Comparison of ENCODE assay signal across 2 cellular contexts in the genomic region with DNA sequence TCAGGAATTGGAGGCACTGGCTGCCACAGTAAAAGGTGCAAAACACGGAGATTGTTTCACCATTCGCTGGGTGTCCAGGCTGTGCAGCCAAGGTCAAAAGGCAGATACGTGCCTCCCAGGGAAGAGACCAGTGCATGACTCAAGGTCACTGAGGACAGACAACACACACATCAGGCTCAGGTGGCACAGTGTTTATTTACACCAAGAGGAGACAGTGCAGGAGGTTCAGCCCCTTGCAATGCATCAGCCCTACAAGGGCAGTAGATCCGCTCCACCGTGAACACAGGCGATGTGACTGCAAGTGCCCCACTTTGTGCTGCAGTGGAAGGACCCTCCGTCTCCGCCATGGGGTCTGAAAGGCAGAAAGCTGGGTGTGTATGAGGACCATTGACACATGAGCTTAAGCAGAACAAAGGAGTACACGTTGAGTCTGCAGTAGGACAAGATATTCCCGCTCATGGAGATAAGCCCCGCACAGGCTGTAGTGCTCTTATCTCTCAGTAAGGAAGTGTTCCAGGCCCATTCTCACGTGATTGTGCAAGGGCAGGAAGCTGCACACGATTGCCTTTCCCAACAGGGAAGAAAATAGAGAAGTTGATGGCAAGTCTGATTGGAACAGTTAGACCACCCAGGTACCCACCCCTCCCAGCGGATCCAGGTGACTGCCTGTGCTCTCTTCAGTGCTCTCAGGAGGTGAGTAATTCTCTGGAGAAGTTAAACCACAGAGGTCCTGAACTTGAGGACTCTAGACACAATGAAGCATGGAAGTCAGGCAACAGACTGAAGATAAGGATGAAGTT.
TF ChIP-seq lines count a peak whose summit lies in the region.

No MANE protein-coding gene starts in this region.

TF ChIP-seq in H1, 55 proteins besides CTCF, POLR2A, EP300 and RAD21:
- TF ChIP-seq FOSL1 (IDR thresholded peaks at IDR 0.05; ENCODE audit: insufficient read depth, low read depth, low read length): no peak
- TF ChIP-seq, protein P1, sequence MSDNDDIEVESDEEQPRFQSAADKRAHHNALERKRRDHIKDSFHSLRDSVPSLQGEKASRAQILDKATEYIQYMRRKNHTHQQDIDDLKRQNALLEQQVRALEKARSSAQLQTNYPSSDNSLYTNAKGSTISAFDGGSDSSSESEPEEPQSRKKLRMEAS (IDR thresholded peaks at IDR 0.05): no peak
- TF ChIP-seq NRF1 (IDR thresholded peaks at IDR 0.05; ENCODE audit: low read depth, low read length): no peak
- no peak for TF ChIP-seq BCL11A (IDR thresholded peaks at IDR 0.05; ENCODE audit: low read depth in 2 of 2, low read length in 2 of 2)
- no peak for TF ChIP-seq SP4 (IDR thresholded peaks at IDR 0.05; ENCODE audit: low read length)
- TF ChIP-seq SUZ12 (IDR thresholded peaks at IDR 0.05; ENCODE audit: low read length): no peak
- TF ChIP-seq, protein P2, sequence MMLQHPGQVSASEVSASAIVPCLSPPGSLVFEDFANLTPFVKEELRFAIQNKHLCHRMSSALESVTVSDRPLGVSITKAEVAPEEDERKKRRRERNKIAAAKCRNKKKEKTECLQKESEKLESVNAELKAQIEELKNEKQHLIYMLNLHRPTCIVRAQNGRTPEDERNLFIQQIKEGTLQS (IDR thresholded peaks at IDR 0.05; ENCODE audit: insufficient read depth, low read depth, low read length): no peak
- TF ChIP-seq, protein P3, sequence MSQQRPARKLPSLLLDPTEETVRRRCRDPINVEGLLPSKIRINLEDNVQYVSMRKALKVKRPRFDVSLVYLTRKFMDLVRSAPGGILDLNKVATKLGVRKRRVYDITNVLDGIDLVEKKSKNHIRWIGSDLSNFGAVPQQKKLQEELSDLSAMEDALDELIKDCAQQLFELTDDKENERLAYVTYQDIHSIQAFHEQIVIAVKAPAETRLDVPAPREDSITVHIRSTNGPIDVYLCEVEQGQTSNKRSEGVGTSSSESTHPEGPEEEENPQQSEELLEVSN (IDR thresholded peaks at IDR 0.05): no peak
- TF ChIP-seq SIRT6 (IDR thresholded peaks at IDR 0.05; ENCODE audit: low read length): no peak
- no peak for TF ChIP-seq SAP30 (IDR thresholded peaks at IDR 0.05; ENCODE audit: insufficient read depth, insufficient replicate concordance, low read length)
- no peak for TF ChIP-seq CEBPB (IDR thresholded peaks at IDR 0.05; ENCODE audit: low read depth, low read length)

TF ChIP-seq in HepG2, 621 proteins besides CTCF, POLR2A, EP300 and RAD21 (continues in another document):
- no peak for TF ChIP-seq ATF1 (CRISPR knock-in tag; IDR thresholded peaks at IDR 0.05)
- no peak for TF ChIP-seq NFIB (CRISPR knock-in tag; IDR thresholded peaks at IDR 0.05; ENCODE audit: borderline replicate concordance)
- TF ChIP-seq ZNF12 (CRISPR knock-in tag; IDR thresholded peaks at IDR 0.05): no peak
- TF ChIP-seq, protein P4, sequence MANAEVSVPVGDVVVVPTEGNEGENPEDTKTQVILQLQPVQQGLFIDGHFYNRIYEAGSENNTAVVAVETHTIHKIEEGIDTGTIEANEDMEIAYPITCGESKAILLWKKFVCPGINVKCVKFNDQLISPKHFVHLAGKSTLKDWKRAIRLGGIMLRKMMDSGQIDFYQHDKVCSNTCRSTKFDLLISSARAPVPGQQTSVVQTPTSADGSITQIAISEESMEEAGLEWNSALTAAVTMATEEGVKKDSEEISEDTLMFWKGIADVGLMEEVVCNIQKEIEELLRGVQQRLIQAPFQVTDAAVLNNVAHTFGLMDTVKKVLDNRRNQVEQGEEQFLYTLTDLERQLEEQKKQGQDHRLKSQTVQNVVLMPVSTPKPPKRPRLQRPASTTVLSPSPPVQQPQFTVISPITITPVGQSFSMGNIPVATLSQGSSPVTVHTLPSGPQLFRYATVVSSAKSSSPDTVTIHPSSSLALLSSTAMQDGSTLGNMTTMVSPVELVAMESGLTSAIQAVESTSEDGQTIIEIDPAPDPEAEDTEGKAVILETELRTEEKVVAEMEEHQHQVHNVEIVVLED (CRISPR knock-in tag; IDR thresholded peaks at IDR 0.05; ENCODE audit: borderline replicate concordance): peak; percentile 63; the same call in 1 of the 2 replicates
- TF ChIP-seq, protein P5, sequence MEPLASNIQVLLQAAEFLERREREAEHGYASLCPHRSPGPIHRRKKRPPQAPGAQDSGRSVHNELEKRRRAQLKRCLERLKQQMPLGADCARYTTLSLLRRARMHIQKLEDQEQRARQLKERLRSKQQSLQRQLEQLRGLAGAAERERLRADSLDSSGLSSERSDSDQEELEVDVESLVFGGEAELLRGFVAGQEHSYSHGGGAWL (CRISPR knock-in tag; IDR thresholded peaks at IDR 0.05): 0 out of 2 replicates have a peak, but pooled peaks have one; percentile 24
- peak; percentile 80; the same call in 1 of the 2 replicates for TF ChIP-seq ZNF430 (CRISPR knock-in tag; IDR thresholded peaks at IDR 0.05)
- no peak for TF ChIP-seq GTF3A (CRISPR knock-in tag; conservative IDR thresholded peaks at IDR 0.05)
- no peak for TF ChIP-seq ZSCAN20 (CRISPR knock-in tag; IDR thresholded peaks at IDR 0.05; ENCODE audit: borderline replicate concordance)
- peak; percentile 65; the same call in 1 of the 2 replicates for TF ChIP-seq KDM6A (CRISPR knock-in tag; IDR thresholded peaks at IDR 0.05; ENCODE audit: low read depth)
- TF ChIP-seq ZNF101 (CRISPR knock-in tag; IDR thresholded peaks at IDR 0.05; ENCODE audit: borderline replicate concordance, low read depth): no peak
- peak; percentile 79 for TF ChIP-seq MEF2D (CRISPR knock-in tag; IDR thresholded peaks at IDR 0.05)
- TF ChIP-seq ZNF501 (CRISPR knock-in tag; IDR thresholded peaks at IDR 0.05): peak; percentile 46; the same call in 1 of the 2 replicates
- TF ChIP-seq MED1 (CRISPR knock-in tag; IDR thresholded peaks at IDR 0.05): peak; percentile 94
- TF ChIP-seq, protein P6, sequence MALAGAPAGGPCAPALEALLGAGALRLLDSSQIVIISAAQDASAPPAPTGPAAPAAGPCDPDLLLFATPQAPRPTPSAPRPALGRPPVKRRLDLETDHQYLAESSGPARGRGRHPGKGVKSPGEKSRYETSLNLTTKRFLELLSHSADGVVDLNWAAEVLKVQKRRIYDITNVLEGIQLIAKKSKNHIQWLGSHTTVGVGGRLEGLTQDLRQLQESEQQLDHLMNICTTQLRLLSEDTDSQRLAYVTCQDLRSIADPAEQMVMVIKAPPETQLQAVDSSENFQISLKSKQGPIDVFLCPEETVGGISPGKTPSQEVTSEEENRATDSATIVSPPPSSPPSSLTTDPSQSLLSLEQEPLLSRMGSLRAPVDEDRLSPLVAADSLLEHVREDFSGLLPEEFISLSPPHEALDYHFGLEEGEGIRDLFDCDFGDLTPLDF (CRISPR knock-in tag; IDR thresholded peaks at IDR 0.05): no peak
- TF ChIP-seq, protein P7, sequence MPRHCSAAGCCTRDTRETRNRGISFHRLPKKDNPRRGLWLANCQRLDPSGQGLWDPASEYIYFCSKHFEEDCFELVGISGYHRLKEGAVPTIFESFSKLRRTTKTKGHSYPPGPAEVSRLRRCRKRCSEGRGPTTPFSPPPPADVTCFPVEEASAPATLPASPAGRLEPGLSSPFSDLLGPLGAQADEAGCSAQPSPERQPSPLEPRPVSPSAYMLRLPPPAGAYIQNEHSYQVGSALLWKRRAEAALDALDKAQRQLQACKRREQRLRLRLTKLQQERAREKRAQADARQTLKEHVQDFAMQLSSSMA (CRISPR knock-in tag; IDR thresholded peaks at IDR 0.05): peak; percentile 20; the same call in 1 of the 2 replicates
- TF ChIP-seq KDM5B (CRISPR knock-in tag; IDR thresholded peaks at IDR 0.05; ENCODE audit: borderline replicate concordance): peak; percentile 22; the same call in 1 of the 2 replicates
- TF ChIP-seq, protein P8, sequence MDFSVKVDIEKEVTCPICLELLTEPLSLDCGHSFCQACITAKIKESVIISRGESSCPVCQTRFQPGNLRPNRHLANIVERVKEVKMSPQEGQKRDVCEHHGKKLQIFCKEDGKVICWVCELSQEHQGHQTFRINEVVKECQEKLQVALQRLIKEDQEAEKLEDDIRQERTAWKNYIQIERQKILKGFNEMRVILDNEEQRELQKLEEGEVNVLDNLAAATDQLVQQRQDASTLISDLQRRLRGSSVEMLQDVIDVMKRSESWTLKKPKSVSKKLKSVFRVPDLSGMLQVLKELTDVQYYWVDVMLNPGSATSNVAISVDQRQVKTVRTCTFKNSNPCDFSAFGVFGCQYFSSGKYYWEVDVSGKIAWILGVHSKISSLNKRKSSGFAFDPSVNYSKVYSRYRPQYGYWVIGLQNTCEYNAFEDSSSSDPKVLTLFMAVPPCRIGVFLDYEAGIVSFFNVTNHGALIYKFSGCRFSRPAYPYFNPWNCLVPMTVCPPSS (IDR thresholded peaks at IDR 0.05): no peak
- no peak for TF ChIP-seq TEAD2 (CRISPR knock-in tag; IDR thresholded peaks at IDR 0.05)
- no peak for TF ChIP-seq PHF8 (CRISPR knock-in tag; IDR thresholded peaks at IDR 0.05)
- TF ChIP-seq, protein P9, sequence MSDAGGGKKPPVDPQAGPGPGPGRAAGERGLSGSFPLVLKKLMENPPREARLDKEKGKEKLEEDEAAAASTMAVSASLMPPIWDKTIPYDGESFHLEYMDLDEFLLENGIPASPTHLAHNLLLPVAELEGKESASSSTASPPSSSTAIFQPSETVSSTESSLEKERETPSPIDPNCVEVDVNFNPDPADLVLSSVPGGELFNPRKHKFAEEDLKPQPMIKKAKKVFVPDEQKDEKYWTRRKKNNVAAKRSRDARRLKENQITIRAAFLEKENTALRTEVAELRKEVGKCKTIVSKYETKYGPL (CRISPR knock-in tag; IDR thresholded peaks at IDR 0.05): no peak
- no peak for TF ChIP-seq KLF9 (CRISPR knock-in tag; IDR thresholded peaks at IDR 0.05; ENCODE audit: low read depth)
- no peak for TF ChIP-seq ZBTB1 (CRISPR knock-in tag; IDR thresholded peaks at IDR 0.05; ENCODE audit: borderline replicate concordance)
- TF ChIP-seq ZNF781 (CRISPR knock-in tag; IDR thresholded peaks at IDR 0.05; ENCODE audit: borderline replicate concordance, not compliant biosample characterization): no peak
- TF ChIP-seq ZNF343 (CRISPR knock-in tag; IDR thresholded peaks at IDR 0.05): no peak
- TF ChIP-seq NFKBIZ (CRISPR knock-in tag; IDR thresholded peaks at IDR 0.05): no peak
- TF ChIP-seq IRF2 (CRISPR knock-in tag; IDR thresholded peaks at IDR 0.05): peak; percentile 87
- TF ChIP-seq, protein P10, sequence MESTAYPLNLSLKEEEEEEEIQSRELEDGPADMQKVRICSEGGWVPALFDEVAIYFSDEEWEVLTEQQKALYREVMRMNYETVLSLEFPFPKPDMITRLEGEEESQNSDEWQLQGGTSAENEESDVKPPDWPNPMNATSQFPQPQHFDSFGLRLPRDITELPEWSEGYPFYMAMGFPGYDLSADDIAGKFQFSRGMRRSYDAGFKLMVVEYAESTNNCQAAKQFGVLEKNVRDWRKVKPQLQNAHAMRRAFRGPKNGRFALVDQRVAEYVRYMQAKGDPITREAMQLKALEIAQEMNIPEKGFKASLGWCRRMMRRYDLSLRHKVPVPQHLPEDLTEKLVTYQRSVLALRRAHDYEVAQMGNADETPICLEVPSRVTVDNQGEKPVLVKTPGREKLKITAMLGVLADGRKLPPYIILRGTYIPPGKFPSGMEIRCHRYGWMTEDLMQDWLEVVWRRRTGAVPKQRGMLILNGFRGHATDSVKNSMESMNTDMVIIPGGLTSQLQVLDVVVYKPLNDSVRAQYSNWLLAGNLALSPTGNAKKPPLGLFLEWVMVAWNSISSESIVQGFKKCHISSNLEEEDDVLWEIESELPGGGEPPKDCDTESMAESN (CRISPR knock-in tag; conservative IDR thresholded peaks at IDR 0.05): 0 out of 2 replicates have a peak, but pooled peaks have one; percentile 29
- no peak for TF ChIP-seq TOPORS (CRISPR knock-in tag; IDR thresholded peaks at IDR 0.05)
- TF ChIP-seq KLF16 (CRISPR knock-in tag; IDR thresholded peaks at IDR 0.05): peak in 1 of 2 experiments; percentile 46; a peak in 1 of 4 replicates
- peak; percentile 70 for TF ChIP-seq MEIS2 (CRISPR knock-in tag; IDR thresholded peaks at IDR 0.05)
- TF ChIP-seq TARDBP (CRISPR knock-in tag; IDR thresholded peaks at IDR 0.05): peak; percentile 91; the same call in 1 of the 2 replicates
- TF ChIP-seq, protein P11, sequence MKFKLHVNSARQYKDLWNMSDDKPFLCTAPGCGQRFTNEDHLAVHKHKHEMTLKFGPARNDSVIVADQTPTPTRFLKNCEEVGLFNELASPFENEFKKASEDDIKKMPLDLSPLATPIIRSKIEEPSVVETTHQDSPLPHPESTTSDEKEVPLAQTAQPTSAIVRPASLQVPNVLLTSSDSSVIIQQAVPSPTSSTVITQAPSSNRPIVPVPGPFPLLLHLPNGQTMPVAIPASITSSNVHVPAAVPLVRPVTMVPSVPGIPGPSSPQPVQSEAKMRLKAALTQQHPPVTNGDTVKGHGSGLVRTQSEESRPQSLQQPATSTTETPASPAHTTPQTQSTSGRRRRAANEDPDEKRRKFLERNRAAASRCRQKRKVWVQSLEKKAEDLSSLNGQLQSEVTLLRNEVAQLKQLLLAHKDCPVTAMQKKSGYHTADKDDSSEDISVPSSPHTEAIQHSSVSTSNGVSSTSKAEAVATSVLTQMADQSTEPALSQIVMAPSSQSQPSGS (CRISPR knock-in tag; IDR thresholded peaks at IDR 0.05): peak; percentile 67; the same call in 1 of the 2 replicates
- TF ChIP-seq MBNL3 (CRISPR knock-in tag; conservative IDR thresholded peaks at IDR 0.05): no peak
- no peak for TF ChIP-seq SMAD9 (CRISPR knock-in tag; IDR thresholded peaks at IDR 0.05)
- no peak for TF ChIP-seq ZNF891 (CRISPR knock-in tag; IDR thresholded peaks at IDR 0.05)
- TF ChIP-seq, protein P12, sequence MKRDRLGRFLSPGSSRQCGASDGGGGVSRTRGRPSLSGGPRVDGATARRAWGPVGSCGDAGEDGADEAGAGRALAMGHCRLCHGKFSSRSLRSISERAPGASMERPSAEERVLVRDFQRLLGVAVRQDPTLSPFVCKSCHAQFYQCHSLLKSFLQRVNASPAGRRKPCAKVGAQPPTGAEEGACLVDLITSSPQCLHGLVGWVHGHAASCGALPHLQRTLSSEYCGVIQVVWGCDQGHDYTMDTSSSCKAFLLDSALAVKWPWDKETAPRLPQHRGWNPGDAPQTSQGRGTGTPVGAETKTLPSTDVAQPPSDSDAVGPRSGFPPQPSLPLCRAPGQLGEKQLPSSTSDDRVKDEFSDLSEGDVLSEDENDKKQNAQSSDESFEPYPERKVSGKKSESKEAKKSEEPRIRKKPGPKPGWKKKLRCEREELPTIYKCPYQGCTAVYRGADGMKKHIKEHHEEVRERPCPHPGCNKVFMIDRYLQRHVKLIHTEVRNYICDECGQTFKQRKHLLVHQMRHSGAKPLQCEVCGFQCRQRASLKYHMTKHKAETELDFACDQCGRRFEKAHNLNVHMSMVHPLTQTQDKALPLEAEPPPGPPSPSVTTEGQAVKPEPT (CRISPR knock-in tag; IDR thresholded peaks at IDR 0.05; ENCODE audit: low read depth): no peak
- no peak for TF ChIP-seq KLF13 (CRISPR knock-in tag; IDR thresholded peaks at IDR 0.05)
- TF ChIP-seq, protein P13, sequence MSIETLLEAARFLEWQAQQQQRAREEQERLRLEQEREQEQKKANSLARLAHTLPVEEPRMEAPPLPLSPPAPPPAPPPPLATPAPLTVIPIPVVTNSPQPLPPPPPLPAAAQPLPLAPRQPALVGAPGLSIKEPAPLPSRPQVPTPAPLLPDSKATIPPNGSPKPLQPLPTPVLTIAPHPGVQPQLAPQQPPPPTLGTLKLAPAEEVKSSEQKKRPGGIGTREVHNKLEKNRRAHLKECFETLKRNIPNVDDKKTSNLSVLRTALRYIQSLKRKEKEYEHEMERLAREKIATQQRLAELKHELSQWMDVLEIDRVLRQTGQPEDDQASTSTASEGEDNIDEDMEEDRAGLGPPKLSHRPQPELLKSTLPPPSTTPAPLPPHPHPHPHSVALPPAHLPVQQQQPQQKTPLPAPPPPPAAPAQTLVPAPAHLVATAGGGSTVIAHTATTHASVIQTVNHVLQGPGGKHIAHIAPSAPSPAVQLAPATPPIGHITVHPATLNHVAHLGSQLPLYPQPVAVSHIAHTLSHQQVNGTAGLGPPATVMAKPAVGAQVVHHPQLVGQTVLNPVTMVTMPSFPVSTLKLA (IDR thresholded peaks at IDR 0.05): peak; percentile 46; the same call in 1 of the 2 replicates
